Comparison of ENCODE assay signal across 1 cellular context in the genomic region with DNA sequence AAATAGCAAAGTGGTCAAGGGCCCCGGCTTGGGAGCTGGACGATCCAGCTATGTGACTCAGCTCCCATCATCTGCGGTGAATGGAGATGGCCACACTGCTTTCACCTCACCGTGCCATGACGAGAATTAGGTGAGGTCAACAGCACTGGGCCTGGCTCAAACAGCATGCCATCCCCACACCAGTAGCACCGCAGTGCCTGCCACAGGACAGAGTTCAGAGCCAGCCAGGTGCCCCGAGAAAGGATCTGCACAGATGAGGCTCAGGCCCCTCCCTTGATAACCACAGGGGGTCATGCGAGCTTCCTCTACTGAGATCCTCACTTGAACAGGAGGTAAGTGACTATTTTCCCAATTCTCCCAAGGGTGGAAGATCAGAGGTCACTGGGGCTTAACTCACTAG.
TF ChIP-seq lines count a peak whose summit lies in the region.

No MANE protein-coding gene starts in this region.

TF ChIP-seq in HepG2, 621 proteins besides CTCF, POLR2A, EP300 and RAD21 (continued from another document):
- peak; percentile 65 for TF ChIP-seq RBM22 (optimal IDR thresholded peaks at IDR 0.05; ENCODE audit: low read length)
